10 cellular contexts compared by ENCODE assay signal in genomic region chr14:71659165-71659564, GRCh38.
A peak's percentile ranks its signal among the peaks of the same experiment; 100 is the strongest.
DNase-seq lines count a peak whose midpoint lies in the region; ATAC-seq and TF ChIP-seq lines count a peak whose summit lies in the region.
"Had no signal": no experiment of that assay in that cellular context is flagged by ENCODE, and none has a peak within 500 bp of the region (broad histone marks: within the 10 kb centered on the region; RNA-seq: fewer than 3 reads in every experiment).

No MANE protein-coding gene starts in this region.

- TF ChIP-seq CTCF in activated CD8-positive, alpha-beta T cell treated with anti-CD3 and anti-CD28 coated beads for 36 hours (IDR thresholded peaks at IDR 0.05), result no peak

- POLR2A ChIA-PET in activated CD8-positive, alpha-beta T cell treated with anti-CD3 and anti-CD28 coated beads for 36 hours (lab: Charles Lee), result no interaction called here

- CTCF ChIA-PET in activated CD8-positive, alpha-beta T cell treated with anti-CD3 and anti-CD28 coated beads for 36 hours (lab: Charles Lee), result interaction anchor here (0.7 kb wide), 1 partner anchor 337 kb away, joined by 3 read pairs; no protein-coding TSS in a partner anchor

- intact Hi-C loops in activated CD8-positive, alpha-beta T cell treated with anti-CD3 and anti-CD28 coated beads for 36 hours (cut with micrococcal nuclease), result no loop called here

- peak; percentile 70 for ATAC-seq in HG03354 (IDR thresholded peaks at IDR 0.05; ENCODE audit: poor library complexity, severe bottlenecking, unreplicated experiment)
- peak; percentile 55 for ATAC-seq in activated CD8-positive, alpha-beta T cell treated with anti-CD3 and anti-CD28 coated beads for 36 hours

- no peaks in the 10 kb centered on the region for H3K27me3 Mint-ChIP-seq in activated CD8-positive, alpha-beta T cell treated with anti-CD3 and anti-CD28 coated beads for 36 hours

- H3K4me1 Mint-ChIP-seq in activated CD8-positive, alpha-beta T cell treated with anti-CD3 and anti-CD28 coated beads for 36 hours (ENCODE audit: low read depth), result peaks cover 12% of the 10 kb centered on the region

- DNase-seq in COLO829 (ENCODE audit: low spot score) (peak; percentile 12), glomerular endothelial cell (ENCODE audit: extremely low read depth, low read depth, low spot score) (peak; percentile 58), OCI-M1 (lab: John Stamatoyannopoulos, UW) (no peak), NCI-H2081 treated with DMSO at 0.1 percent for 48 hours (lab: John Stamatoyannopoulos, UW) (no peak), NCI-H187 treated with DMSO at 0.1 percent for 48 hours (lab: John Stamatoyannopoulos, UW) (no peak)
- DNase-seq in activated CD8-positive, alpha-beta T cell treated with anti-CD3 and anti-CD28 coated beads for 36 hours, result no peak
- no peak for DNase-seq in central memory CD4-positive, alpha-beta T cell
- DNase-seq: amniotic stem cell, left ventricle myocardium inferior had no signal

- no peak overlapping the region for H3K4me3 Mint-ChIP-seq in activated CD8-positive, alpha-beta T cell treated with anti-CD3 and anti-CD28 coated beads for 36 hours

- H3K27ac Mint-ChIP-seq in activated CD8-positive, alpha-beta T cell treated with anti-CD3 and anti-CD28 coated beads for 36 hours, result no peak overlapping the region

- H3K36me3 Mint-ChIP-seq in activated CD8-positive, alpha-beta T cell treated with anti-CD3 and anti-CD28 coated beads for 36 hours (ENCODE audit: low read depth), result peaks cover 21% of the 10 kb centered on the region

- no peaks in the 10 kb centered on the region for H3K9me3 Mint-ChIP-seq in activated CD8-positive, alpha-beta T cell treated with anti-CD3 and anti-CD28 coated beads for 36 hours

Comparison
In these comparisons a context has a peak if more than half of its experiments do, and no peak if none do; other contexts are left out.
1. DNase-seq: peak in COLO829 (single experiment) and glomerular endothelial cell (single experiment); none in activated CD8-positive, alpha-beta T cell treated with anti-CD3 and anti-CD28 coated beads for 36 hours (single experiment), OCI-M1 (single experiment), NCI-H2081 treated with DMSO at 0.1 percent for 48 hours (single experiment), central memory CD4-positive, alpha-beta T cell (single experiment) and NCI-H187 treated with DMSO at 0.1 percent for 48 hours (single experiment).